1 cellular context compared by ENCODE assay signal in the genomic region with DNA sequence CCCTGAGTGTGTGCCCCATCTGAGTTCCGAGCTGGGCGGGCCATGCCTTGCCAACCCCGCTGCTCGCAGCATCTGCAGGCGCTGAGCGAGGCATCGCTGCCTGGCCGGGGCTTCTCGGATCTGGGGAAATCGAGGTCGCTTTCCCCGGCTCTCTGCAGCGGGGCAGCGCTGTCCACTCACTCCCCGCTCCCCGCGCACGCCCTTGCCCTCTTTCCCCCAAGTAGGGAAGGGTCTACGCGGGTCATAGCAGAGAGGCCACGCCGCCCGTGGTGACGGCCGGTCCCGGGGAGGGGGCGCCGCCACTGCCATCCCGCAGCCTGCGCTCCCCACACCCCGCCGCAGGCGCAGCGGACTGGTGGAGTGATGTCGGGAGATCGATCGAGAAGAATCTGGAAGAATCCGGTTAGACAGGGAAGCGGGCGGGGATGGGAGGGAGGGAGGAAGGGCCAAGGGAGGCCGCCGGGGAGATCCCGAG.
A peak's percentile ranks its signal among the peaks of the same experiment; 100 is the strongest.
TF ChIP-seq lines count a peak whose summit lies in the region.

No MANE protein-coding gene starts in this region.

TF ChIP-seq in H1, 55 proteins besides CTCF, POLR2A, EP300 and RAD21:
- TF ChIP-seq SIN3A (conservative IDR thresholded peaks at IDR 0.05 in 1 of 2, IDR thresholded peaks at IDR 0.05 in 1 of 2; ENCODE audit: low read depth in 1 of 2, low read length in 2 of 2), result no peak; a peak in 2 of 4 replicates
- TF ChIP-seq, protein P1, sequence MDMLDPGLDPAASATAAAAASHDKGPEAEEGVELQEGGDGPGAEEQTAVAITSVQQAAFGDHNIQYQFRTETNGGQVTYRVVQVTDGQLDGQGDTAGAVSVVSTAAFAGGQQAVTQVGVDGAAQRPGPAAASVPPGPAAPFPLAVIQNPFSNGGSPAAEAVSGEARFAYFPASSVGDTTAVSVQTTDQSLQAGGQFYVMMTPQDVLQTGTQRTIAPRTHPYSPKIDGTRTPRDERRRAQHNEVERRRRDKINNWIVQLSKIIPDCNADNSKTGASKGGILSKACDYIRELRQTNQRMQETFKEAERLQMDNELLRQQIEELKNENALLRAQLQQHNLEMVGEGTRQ (IDR thresholded peaks at IDR 0.05; ENCODE audit: low read length), result 0 out of 2 replicates have a peak, but pooled peaks have one; percentile 4
- TF ChIP-seq, protein P2, sequence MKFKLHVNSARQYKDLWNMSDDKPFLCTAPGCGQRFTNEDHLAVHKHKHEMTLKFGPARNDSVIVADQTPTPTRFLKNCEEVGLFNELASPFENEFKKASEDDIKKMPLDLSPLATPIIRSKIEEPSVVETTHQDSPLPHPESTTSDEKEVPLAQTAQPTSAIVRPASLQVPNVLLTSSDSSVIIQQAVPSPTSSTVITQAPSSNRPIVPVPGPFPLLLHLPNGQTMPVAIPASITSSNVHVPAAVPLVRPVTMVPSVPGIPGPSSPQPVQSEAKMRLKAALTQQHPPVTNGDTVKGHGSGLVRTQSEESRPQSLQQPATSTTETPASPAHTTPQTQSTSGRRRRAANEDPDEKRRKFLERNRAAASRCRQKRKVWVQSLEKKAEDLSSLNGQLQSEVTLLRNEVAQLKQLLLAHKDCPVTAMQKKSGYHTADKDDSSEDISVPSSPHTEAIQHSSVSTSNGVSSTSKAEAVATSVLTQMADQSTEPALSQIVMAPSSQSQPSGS (IDR thresholded peaks at IDR 0.05; ENCODE audit: low read length), result no peak
- peak; percentile 98 for TF ChIP-seq ASH2L (IDR thresholded peaks at IDR 0.05; ENCODE audit: low read length)
- peak; percentile 46; the same call in 1 of the 2 replicates for TF ChIP-seq TBP (IDR thresholded peaks at IDR 0.05; ENCODE audit: low read depth, low read length)
- no peak for TF ChIP-seq CBX8 (IDR thresholded peaks at IDR 0.05; ENCODE audit: borderline replicate concordance, low read depth, low read length)
- peak; percentile 69; the same call in 1 of the 2 replicates for TF ChIP-seq TAF1 (IDR thresholded peaks at IDR 0.05; ENCODE audit: low read depth, low read length)
- TF ChIP-seq FOSL1 (IDR thresholded peaks at IDR 0.05; ENCODE audit: insufficient read depth, low read depth, low read length), result no peak
- TF ChIP-seq RBBP5 (IDR thresholded peaks at IDR 0.05; ENCODE audit: borderline replicate concordance, low read depth, low read length), result peak; percentile 98; the same call in 1 of the 2 replicates
- no peak for TF ChIP-seq RXRA (IDR thresholded peaks at IDR 0.05; ENCODE audit: insufficient read depth, low read depth, low read length)
- TF ChIP-seq KDM1A (IDR thresholded peaks at IDR 0.05; ENCODE audit: borderline replicate concordance, low read length), result no peak
- TF ChIP-seq CTBP2 (IDR thresholded peaks at IDR 0.05; ENCODE audit: borderline replicate concordance, insufficient read depth, insufficient read length, low read length), result peak; percentile 67
- TF ChIP-seq KDM4A (IDR thresholded peaks at IDR 0.05; ENCODE audit: low read depth, low read length, severe bottlenecking), result peak; percentile 85
- TF ChIP-seq, protein P3, sequence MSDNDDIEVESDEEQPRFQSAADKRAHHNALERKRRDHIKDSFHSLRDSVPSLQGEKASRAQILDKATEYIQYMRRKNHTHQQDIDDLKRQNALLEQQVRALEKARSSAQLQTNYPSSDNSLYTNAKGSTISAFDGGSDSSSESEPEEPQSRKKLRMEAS (IDR thresholded peaks at IDR 0.05), result peak; percentile 46
- no peak for TF ChIP-seq YY1 (IDR thresholded peaks at IDR 0.05; ENCODE audit: low read depth, low read length)
